ENCODE assay signal across 29 cellular contexts in the genomic region with DNA sequence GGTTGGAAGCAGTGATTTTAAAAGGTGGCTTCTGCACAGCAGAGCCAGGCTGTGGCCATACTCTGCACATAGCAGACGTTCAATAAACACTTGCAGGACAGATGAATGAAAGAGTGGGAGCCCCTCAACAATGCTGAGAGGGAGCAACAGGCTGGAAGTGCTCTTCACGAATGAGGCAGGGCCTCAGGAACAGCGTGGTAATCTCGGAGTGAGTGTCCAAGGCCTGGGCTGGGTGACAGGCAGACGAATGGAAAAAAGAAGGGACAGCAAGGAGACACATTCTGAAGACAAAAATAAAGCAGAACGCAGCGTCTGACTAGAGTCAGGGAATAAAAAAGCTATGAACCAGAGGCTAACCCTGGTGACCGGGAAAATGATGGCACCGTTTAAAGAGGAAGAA. TPM values are rescaled to one million over a fixed set of nuclear protein-coding genes. Genes with fewer than 3 reads are reported as not detected.
DNase-seq lines count a peak whose midpoint lies in the region; ATAC-seq and TF ChIP-seq lines count a peak whose summit lies in the region.
"Had no signal": no experiment of that assay in that cellular context is flagged by ENCODE, and none has a peak within 500 bp of the region (broad histone marks: within the 10 kb centered on the region; RNA-seq: fewer than 3 reads in every experiment).

No MANE protein-coding gene starts in this region.

- H3K27me3 Mint-ChIP-seq in WTC11 (ENCODE audit: low read depth): peaks cover 7% of the 10 kb centered on the region; the same call in 1 of the 2 replicates
- H3K27me3 Mint-ChIP-seq in mesothelial cell of epicardium (ENCODE audit: low read depth): peaks cover 39% of the 10 kb centered on the region

- no peaks in the 10 kb centered on the region for H3K9me3 ChIP-seq in left ventricle myocardium inferior (replicated peaks)
- H3K9me3 ChIP-seq in osteoblast (ENCODE audit: low read depth, low read length): no peaks in the 10 kb centered on the region
- H3K9me3 ChIP-seq: Caco-2 had no signal

- peak overlapping the region; percentile 3; the same call in 1 of the 2 replicates for H3K27ac Mint-ChIP-seq in WTC11
- no peak overlapping the region for H3K27ac Mint-ChIP-seq in mesothelial cell of epicardium
- H3K27ac Mint-ChIP-seq: B cell; CD8-positive, alpha-beta T cell had no signal

- intact Hi-C loops in left ventricle myocardium inferior (cut with micrococcal nuclease): no loop called here

- H3K4me1 Mint-ChIP-seq in WTC11 (peaks cover 13% of the 10 kb centered on the region), mesothelial cell of epicardium (no peaks in the 10 kb centered on the region)
- H3K4me1 Mint-ChIP-seq: B cell, IgD-negative memory B cell had no signal

- CTCF ChIA-PET in WTC11 (lab: Charles Lee): no interaction called here

- peaks cover 35% of the 10 kb centered on the region for H3K4me1 ChIP-seq in left ventricle myocardium inferior
- H3K4me1 ChIP-seq in osteoblast (ENCODE audit: insufficient read depth, low read length): no peaks in the 10 kb centered on the region
- H3K4me1 ChIP-seq: Caco-2 had no signal

- DNase-seq in activated CD8-positive, alpha-beta memory T cell treated with anti-CD3 and anti-CD28 coated beads for 24 hours: peak; percentile 9
- no peak for DNase-seq in activated CD8-positive, alpha-beta memory T cell treated with anti-CD3 and anti-CD28 coated beads, Interleukin-2, amount 50 U/mL, for 4 hours
- no peak for DNase-seq in WTC11 (ENCODE audit: low spot score)
- no peak for DNase-seq in left ventricle myocardium inferior
- peak; percentile 43 for DNase-seq in osteoblast (ENCODE audit: insufficient read length, low spot score, missing footprints)
- no peak for DNase-seq in mesothelial cell of epicardium (ENCODE audit: low spot score in 2 of 2, unreplicated experiment in 2 of 2)
- no peak for DNase-seq in SW 1271 (lab: John Stamatoyannopoulos, UW)
- DNase-seq: GOT3, HCEC 1CT, NCI-H1048, NCI-H1417 treated with DMSO at 0.1 percent for 48 hours, NCI-H1694 treated with DMSO at 0.1 percent for 48 hours, NCI-H2081, NCI-H226, NCI-H510A, NCI-H69, SIG-M5 had no signal

- H3K36me3 Mint-ChIP-seq in WTC11: no peaks in the 10 kb centered on the region
- H3K36me3 Mint-ChIP-seq in mesothelial cell of epicardium: no peaks in the 10 kb centered on the region
- H3K36me3 Mint-ChIP-seq: CD8-positive, alpha-beta T cell; IgD-negative memory B cell had no signal

- no peak for ATAC-seq in WTC11
- no peak for ATAC-seq in HG03196 (IDR thresholded peaks at IDR 0.05; ENCODE audit: unreplicated experiment)
- ATAC-seq: CD8-positive, alpha-beta T cell; Panc1 had no signal

- TF ChIP-seq CTCF in WTC11 (IDR thresholded peaks at IDR 0.05) (no peak), left ventricle myocardium inferior (IDR thresholded peaks at IDR 0.05; ENCODE audit: borderline replicate concordance) (no peak), osteoblast (IDR thresholded peaks at IDR 0.05; ENCODE audit: extremely low read depth, low read depth, low read length) (no peak), mesothelial cell of epicardium (IDR thresholded peaks at IDR 0.05; ENCODE audit: unreplicated experiment) (no peak)

- H3K36me3 ChIP-seq in left ventricle myocardium inferior (no peaks in the 10 kb centered on the region), osteoblast (ENCODE audit: insufficient read depth, low read length) (no peaks in the 10 kb centered on the region)

- no peaks in the 10 kb centered on the region for H4K20me1 ChIP-seq in osteoblast (ENCODE audit: insufficient read depth, low read length)

- H3K4me3 ChIP-seq in left ventricle myocardium inferior (no peak overlapping the region), osteoblast (ENCODE audit: insufficient read depth, low read length) (no peak overlapping the region)

- no peaks in the 10 kb centered on the region for H3K9me3 Mint-ChIP-seq in WTC11
- peaks cover 5% of the 10 kb centered on the region for H3K9me3 Mint-ChIP-seq in mesothelial cell of epicardium
- H3K9me3 Mint-ChIP-seq: CD8-positive, alpha-beta T cell had no signal

- no peak overlapping the region for H2AFZ ChIP-seq in osteoblast (ENCODE audit: low read length)

- H3K79me2 ChIP-seq in osteoblast (ENCODE audit: insufficient read depth, low read length): no peaks in the 10 kb centered on the region

- H3K27ac ChIP-seq in left ventricle myocardium inferior (replicated peaks) (peak overlapping the region; percentile 66), osteoblast (ENCODE audit: low read depth, low read length) (no peak overlapping the region)
- H3K27ac ChIP-seq: 22Rv1, C4-2B, HL-60, KMS-11, RWPE1 had no signal

- H3K4me2 ChIP-seq in osteoblast (ENCODE audit: insufficient read depth, low read length): no peak overlapping the region
- H3K4me2 ChIP-seq: KMS-11 had no signal

- no peak overlapping the region for H3K4me3 Mint-ChIP-seq in WTC11
- no peak overlapping the region for H3K4me3 Mint-ChIP-seq in mesothelial cell of epicardium
- H3K4me3 Mint-ChIP-seq: B cell; CD8-positive, alpha-beta T cell; IgD-negative memory B cell had no signal

- peaks cover 47% of the 10 kb centered on the region for H3K27me3 ChIP-seq in left ventricle myocardium inferior (ENCODE audit: low read depth)
- peaks cover 54% of the 10 kb centered on the region for H3K27me3 ChIP-seq in osteoblast (ENCODE audit: insufficient read depth, low read length)

- POLR2A ChIA-PET in WTC11 (lab: Charles Lee): no interaction called here

TF ChIP-seq in WTC11, 78 proteins besides CTCF, POLR2A, EP300 and RAD21:
- TF ChIP-seq ESRRA (CRISPR knock-in tag; IDR thresholded peaks at IDR 0.05; ENCODE audit: borderline replicate concordance) (no peak), TEAD1 (CRISPR knock-in tag; IDR thresholded peaks at IDR 0.05) (no peak), ZNF232 (CRISPR knock-in tag; IDR thresholded peaks at IDR 0.05) (no peak), ETV6 (CRISPR knock-in tag; IDR thresholded peaks at IDR 0.05) (no peak), ZSCAN18 (CRISPR knock-in tag; IDR thresholded peaks at IDR 0.05) (no peak), MYBL2 (CRISPR knock-in tag; IDR thresholded peaks at IDR 0.05) (no peak), OVOL2 (CRISPR knock-in tag; IDR thresholded peaks at IDR 0.05; ENCODE audit: borderline replicate concordance) (no peak), NFATC4 (CRISPR knock-in tag; IDR thresholded peaks at IDR 0.05) (no peak), NFE2L1 (CRISPR knock-in tag; IDR thresholded peaks at IDR 0.05) (no peak), ZNF263 (CRISPR knock-in tag; IDR thresholded peaks at IDR 0.05; ENCODE audit: low read depth) (no peak), JUN (CRISPR knock-in tag; IDR thresholded peaks at IDR 0.05) (no peak)
- TF ChIP-seq, protein P1, sequence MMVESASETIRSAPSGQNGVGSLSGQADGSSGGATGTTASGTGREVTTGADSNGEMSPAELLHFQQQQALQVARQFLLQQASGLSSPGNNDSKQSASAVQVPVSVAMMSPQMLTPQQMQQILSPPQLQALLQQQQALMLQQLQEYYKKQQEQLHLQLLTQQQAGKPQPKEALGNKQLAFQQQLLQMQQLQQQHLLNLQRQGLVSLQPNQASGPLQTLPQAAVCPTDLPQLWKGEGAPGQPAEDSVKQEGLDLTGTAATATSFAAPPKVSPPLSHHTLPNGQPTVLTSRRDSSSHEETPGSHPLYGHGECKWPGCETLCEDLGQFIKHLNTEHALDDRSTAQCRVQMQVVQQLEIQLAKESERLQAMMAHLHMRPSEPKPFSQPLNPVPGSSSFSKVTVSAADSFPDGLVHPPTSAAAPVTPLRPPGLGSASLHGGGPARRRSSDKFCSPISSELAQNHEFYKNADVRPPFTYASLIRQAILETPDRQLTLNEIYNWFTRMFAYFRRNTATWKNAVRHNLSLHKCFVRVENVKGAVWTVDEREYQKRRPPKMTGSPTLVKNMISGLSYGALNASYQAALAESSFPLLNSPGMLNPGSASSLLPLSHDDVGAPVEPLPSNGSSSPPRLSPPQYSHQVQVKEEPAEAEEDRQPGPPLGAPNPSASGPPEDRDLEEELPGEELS (CRISPR knock-in tag; IDR thresholded peaks at IDR 0.05): no peak
- TF ChIP-seq, protein P2, sequence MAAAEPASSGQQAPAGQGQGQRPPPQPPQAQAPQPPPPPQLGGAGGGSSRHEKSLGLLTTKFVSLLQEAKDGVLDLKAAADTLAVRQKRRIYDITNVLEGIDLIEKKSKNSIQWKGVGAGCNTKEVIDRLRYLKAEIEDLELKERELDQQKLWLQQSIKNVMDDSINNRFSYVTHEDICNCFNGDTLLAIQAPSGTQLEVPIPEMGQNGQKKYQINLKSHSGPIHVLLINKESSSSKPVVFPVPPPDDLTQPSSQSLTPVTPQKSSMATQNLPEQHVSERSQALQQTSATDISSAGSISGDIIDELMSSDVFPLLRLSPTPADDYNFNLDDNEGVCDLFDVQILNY (CRISPR knock-in tag; IDR thresholded peaks at IDR 0.05): no peak
- TF ChIP-seq, protein P3, sequence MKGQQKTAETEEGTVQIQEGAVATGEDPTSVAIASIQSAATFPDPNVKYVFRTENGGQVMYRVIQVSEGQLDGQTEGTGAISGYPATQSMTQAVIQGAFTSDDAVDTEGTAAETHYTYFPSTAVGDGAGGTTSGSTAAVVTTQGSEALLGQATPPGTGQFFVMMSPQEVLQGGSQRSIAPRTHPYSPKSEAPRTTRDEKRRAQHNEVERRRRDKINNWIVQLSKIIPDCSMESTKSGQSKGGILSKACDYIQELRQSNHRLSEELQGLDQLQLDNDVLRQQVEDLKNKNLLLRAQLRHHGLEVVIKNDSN (CRISPR knock-in tag; IDR thresholded peaks at IDR 0.05): no peak

RNA-seq across cellular contexts. Expression of gene GJA3, which starts 11.1 kb away (rescaled TPM):
- total RNA-seq in WTC11 (2021): 0.48 to 0.85 TPM (median 0.82 TPM) in 3 replicates
- 17.6 TPM for total RNA-seq in left ventricle myocardium inferior
- under 0.01 TPM in 2 replicates for total RNA-seq in osteoblast
- total RNA-seq in mesothelial cell of epicardium: 4.4 to 5.3 TPM (median 5.2 TPM) in 3 replicates
- total RNA-seq: OCI-LY7 had no signal

RNA-seq across cellular contexts. Expression of gene GJB2, which starts 43.0 kb away (rescaled TPM):
- total RNA-seq in WTC11 (2021) (0.11 TPM in 2 of 3 replicates, not detected in the other), left ventricle myocardium inferior (not detected), osteoblast (under 0.01 and 0.29 TPM in 2 replicates), mesothelial cell of epicardium (24.4 to 27.2 TPM (median 25.4 TPM) in 3 replicates)
- total RNA-seq: B cell; CD8-positive, alpha-beta T cell; OCI-LY7 had no signal

Comparison
In these comparisons a context has a peak if more than half of its experiments do, and no peak if none do; other contexts are left out.
1. DNase-seq: peak in activated CD8-positive, alpha-beta memory T cell treated with anti-CD3 and anti-CD28 coated beads for 24 hours (single experiment) and osteoblast (single experiment); none in activated CD8-positive, alpha-beta memory T cell treated with anti-CD3 and anti-CD28 coated beads, Interleukin-2, amount 50 U/mL, for 4 hours (single experiment), WTC11 (single experiment), left ventricle myocardium inferior (single experiment), mesothelial cell of epicardium (0 of 2) and SW 1271 (0 of 2).
2. RNA of gene GJB2, which starts 43.0 kb away (total RNA-seq): 24.4 to 27.2 TPM in mesothelial cell of epicardium; 0.11 TPM in WTC11, not detected in left ventricle myocardium inferior (single experiment) and under 0.01 to 0.29 TPM in osteoblast; every median in the first group is over 10 times any median in the second.